ENCODE assay signal across 8 cellular contexts in genomic region chr1:146236026-146236601, GRCh38. TPM values are rescaled to one million over a fixed set of nuclear protein-coding genes. Genes with fewer than 3 reads are reported as not detected.
DNase-seq lines count a peak whose midpoint lies in the region; ATAC-seq, FAIRE-seq and TF ChIP-seq lines count a peak whose summit lies in the region.
"Not testable (repeated sequence)": the region's sequence is repeated elsewhere in the genome, so short reads cannot be mapped to it uniquely, and the experiment has no call there.

No MANE protein-coding gene starts in this region.

- TF ChIP-seq POLR2A in A549 (IDR thresholded peaks at IDR 0.05; ENCODE audit: low read length); K562 (conservative IDR thresholded peaks at IDR 0.05); HepG2 (IDR thresholded peaks at IDR 0.05; ENCODE audit: insufficient read depth in 1 of 2, low read depth in 2 of 2, low read length in 2 of 2): not testable (repeated sequence)

- H3K4me2 ChIP-seq in A549; PC-3 (ENCODE audit: low read length); K562 (ENCODE audit: insufficient read depth, low read length); HepG2 (ENCODE audit: low read depth, low read length): not testable (repeated sequence)

- not testable (repeated sequence) for H3K27me3 Mint-ChIP-seq in activated naive CD8-positive, alpha-beta T cell treated with anti-CD3 and anti-CD28 coated beads, Interleukin-2, amount 50 U/mL, for 24 hours; stimulated activated naive B cell treated with anti-CD40 and anti-IgM and Interleukin-4, amounts not matched to agents 10 μg/mL and 1 μg/mL and 100 μg/mL, for 72 hours

- not testable (repeated sequence) for H4K20me1 ChIP-seq in PC-3 (ENCODE audit: low read length); K562 (replicated peaks; ENCODE audit: control insufficient read depth, insufficient read depth, low read length); HepG2 (ENCODE audit: insufficient read depth, low read length)

- not testable (repeated sequence) for H3K4me1 Mint-ChIP-seq in activated naive CD8-positive, alpha-beta T cell treated with anti-CD3 and anti-CD28 coated beads, Interleukin-2, amount 50 U/mL, for 24 hours; stimulated activated effector memory CD8-positive, alpha-beta T cell treated with anti-CD3 and anti-CD28 coated beads, Interleukin-12 subunit alpha, Interleukin-12 subunit beta, amount 100 ng/mL, for 72 hours; stimulated activated naive B cell treated with anti-CD40 and anti-IgM and Interleukin-4, amounts not matched to agents 10 μg/mL and 1 μg/mL and 100 μg/mL, for 72 hours

- not testable (repeated sequence) for TF ChIP-seq CTCF in A549 (IDR thresholded peaks at IDR 0.05); PC-3 (conservative IDR thresholded peaks at IDR 0.05; ENCODE audit: low read depth, low read length); RWPE2 (IDR thresholded peaks at IDR 0.05; ENCODE audit: poor library complexity, severe bottlenecking); K562 (IDR thresholded peaks at IDR 0.05 in 2 of 3, conservative IDR thresholded peaks at IDR 0.05 in 1 of 3; ENCODE audit: insufficient read depth in 2 of 3, low read depth in 1 of 3, low read length in 3 of 3); HepG2 (CRISPR knock-in tag; IDR thresholded peaks at IDR 0.05)

- not testable (repeated sequence) for TF ChIP-seq RAD21 in A549 (conservative IDR thresholded peaks at IDR 0.05 in 1 of 2, IDR thresholded peaks at IDR 0.05 in 1 of 2); K562 (CRISPR knock-in tag; conservative IDR thresholded peaks at IDR 0.05 in 1 of 2, IDR thresholded peaks at IDR 0.05 in 1 of 2); HepG2 (CRISPR knock-in tag; IDR thresholded peaks at IDR 0.05)

- not testable (repeated sequence) for H3K27me3 ChIP-seq in PC-3 (ENCODE audit: low read length); RWPE2 (ENCODE audit: insufficient read depth, poor library complexity, severe bottlenecking); K562 (ENCODE audit: control insufficient read depth in 2 of 2, insufficient read depth in 2 of 2, low read length in 2 of 2); HepG2 (ENCODE audit: control insufficient read depth in 1 of 2, insufficient read depth in 2 of 2, low read length in 2 of 2)

- not testable (repeated sequence) for H3K79me2 ChIP-seq in PC-3 (ENCODE audit: low read length); K562 (ENCODE audit: control insufficient read depth, insufficient read depth, low read length); HepG2 (ENCODE audit: insufficient read depth, low read length)

- not testable (repeated sequence) for H3K9me2 ChIP-seq in PC-3 (replicated peaks; ENCODE audit: low read length)

- not testable (repeated sequence) for H3K4me3 ChIP-seq in A549; PC-3 (ENCODE audit: low read length); RWPE2 (ENCODE audit: severe bottlenecking); K562; HepG2 (replicated peaks in 1 of 3; ENCODE audit: insufficient read depth in 1 of 3, low read depth in 2 of 3, low read length in 3 of 3)

- CTCF ChIA-PET in A549 (lab: Yijun Ruan, JAX); PC-3 (lab: Charles Lee); K562 (lab: Yijun Ruan, JAX; ENCODE audit: low intra/inter-chr PET ratio); HepG2 (lab: Yijun Ruan, JAX; ENCODE audit: low intra/inter-chr PET ratio, low total read pairs): not testable (repeated sequence)

- not testable (repeated sequence) for H3K36me3 Mint-ChIP-seq in activated naive CD8-positive, alpha-beta T cell treated with anti-CD3 and anti-CD28 coated beads, Interleukin-2, amount 50 U/mL, for 24 hours (ENCODE audit: low read depth); stimulated activated effector memory CD8-positive, alpha-beta T cell treated with anti-CD3 and anti-CD28 coated beads, Interleukin-12 subunit alpha, Interleukin-12 subunit beta, amount 100 ng/mL, for 72 hours; stimulated activated naive B cell treated with anti-CD40 and anti-IgM and Interleukin-4, amounts not matched to agents 10 μg/mL and 1 μg/mL and 100 μg/mL, for 72 hours

- H3K27ac Mint-ChIP-seq in activated naive CD8-positive, alpha-beta T cell treated with anti-CD3 and anti-CD28 coated beads, Interleukin-2, amount 50 U/mL, for 24 hours; stimulated activated effector memory CD8-positive, alpha-beta T cell treated with anti-CD3 and anti-CD28 coated beads, Interleukin-12 subunit alpha, Interleukin-12 subunit beta, amount 100 ng/mL, for 72 hours; stimulated activated naive B cell treated with anti-CD40 and anti-IgM and Interleukin-4, amounts not matched to agents 10 μg/mL and 1 μg/mL and 100 μg/mL, for 72 hours: not testable (repeated sequence)

- FAIRE-seq in A549 (lab: Jason Lieb, UNC); K562 (lab: Jason Lieb, UNC); HepG2 (lab: Jason Lieb, UNC): not testable (repeated sequence)

- H3K4me3 Mint-ChIP-seq in activated naive CD8-positive, alpha-beta T cell treated with anti-CD3 and anti-CD28 coated beads, Interleukin-2, amount 50 U/mL, for 24 hours; stimulated activated effector memory CD8-positive, alpha-beta T cell treated with anti-CD3 and anti-CD28 coated beads, Interleukin-12 subunit alpha, Interleukin-12 subunit beta, amount 100 ng/mL, for 72 hours; stimulated activated naive B cell treated with anti-CD40 and anti-IgM and Interleukin-4, amounts not matched to agents 10 μg/mL and 1 μg/mL and 100 μg/mL, for 72 hours: not testable (repeated sequence)

- H3K9me3 ChIP-seq in A549; PC-3 (ENCODE audit: low read length); RWPE2 (ENCODE audit: severe bottlenecking); K562 (replicated peaks; ENCODE audit: control insufficient read depth, insufficient read depth, low read depth, low read length); HepG2 (ENCODE audit: low read length): not testable (repeated sequence)

- not testable (repeated sequence) for H2AFZ ChIP-seq in PC-3 (ENCODE audit: low read length); K562 (ENCODE audit: low read depth, low read length); HepG2 (ENCODE audit: low read length)

- not testable (repeated sequence) for H3K9ac ChIP-seq in PC-3 (ENCODE audit: low read length); K562 (ENCODE audit: insufficient read depth in 1 of 2, low read depth in 2 of 2, low read length in 2 of 2); HepG2 (ENCODE audit: insufficient read depth, low read depth, low read length)

- ATAC-seq in A549, result peak; percentile 50 to 59; a peak in 4 of 6 replicates
- ATAC-seq in PC-3, result peak; percentile 84
- ATAC-seq in RWPE2 (ENCODE audit: low read depth), result 0 out of 3 replicates have a peak, but pooled peaks have one; percentile 27
- peak; percentile 15 for ATAC-seq in activated naive CD8-positive, alpha-beta T cell treated with anti-CD3 and anti-CD28 coated beads, Interleukin-2, amount 50 U/mL, for 24 hours
- ATAC-seq in K562, result peak; percentile 56
- ATAC-seq in HepG2, result peak; percentile 30
- peak; percentile 24 for ATAC-seq in stimulated activated effector memory CD8-positive, alpha-beta T cell treated with anti-CD3 and anti-CD28 coated beads, Interleukin-12 subunit alpha, Interleukin-12 subunit beta, amount 100 ng/mL, for 72 hours
- peak; percentile 16 to 52 for ATAC-seq in stimulated activated naive B cell treated with anti-CD40 and anti-IgM and Interleukin-4, amounts not matched to agents 10 μg/mL and 1 μg/mL and 100 μg/mL, for 72 hours (replicated peaks)

- in situ Hi-C loops in K562 (cut with MboI); HepG2 (cut with HindIII; ENCODE audit: extremely low pct_ligation_motif_present, low pct_unique_long_range_greater_than_20kb): not testable (repeated sequence)

- H3K4me1 ChIP-seq in A549; PC-3 (ENCODE audit: insufficient read depth, low read length); RWPE2 (ENCODE audit: insufficient read depth, poor library complexity, severe bottlenecking); K562 (replicated peaks in 1 of 2; ENCODE audit: control insufficient read depth in 2 of 2, insufficient read depth in 2 of 2, low read length in 2 of 2); HepG2 (ENCODE audit: insufficient read depth, low read length): not testable (repeated sequence)

- no CpG with 5 or more reads among the region's 5 CpGs for WGBS in A549 (ENCODE audit: missing lambda C conversion rate)
- no CpG with 5 or more reads among the region's 5 CpGs for WGBS in K562 (ENCODE audit: insufficient coverage, low coverage, missing lambda C conversion rate)
- no CpG with 5 or more reads among the region's 5 CpGs for WGBS in HepG2 (ENCODE audit: low lambda C conversion rate)

- not testable (repeated sequence) for H3K27ac ChIP-seq in A549; PC-3 (ENCODE audit: low read length); RWPE2 (ENCODE audit: poor library complexity, severe bottlenecking); K562 (ENCODE audit: extremely low read depth, low read depth, low read length); HepG2 (ENCODE audit: extremely low read length, insufficient read depth, low read length)

- intact Hi-C loops in PC-3 (cut with micrococcal nuclease); K562 (cut with micrococcal nuclease); HepG2 (cut with micrococcal nuclease; ENCODE audit: unreplicated experiment): not testable (repeated sequence)

- not testable (repeated sequence) for DNase-seq in A549 (ENCODE audit: low read depth in 1 of 2, low spot score in 1 of 2); PC-3; RWPE2 (ENCODE audit: low spot score); activated naive CD8-positive, alpha-beta T cell treated with anti-CD3 and anti-CD28 coated beads, Interleukin-2, amount 50 U/mL, for 24 hours; K562 (ENCODE audit: extremely low read depth in 1 of 4, low spot score in 3 of 4); HepG2 (ENCODE audit: low spot score); stimulated activated effector memory CD8-positive, alpha-beta T cell treated with anti-CD3 and anti-CD28 coated beads, Interleukin-12 subunit alpha, Interleukin-12 subunit beta, amount 100 ng/mL, for 72 hours (ENCODE audit: low spot score in 2 of 2); stimulated activated naive B cell treated with anti-CD40 and anti-IgM and Interleukin-4, amounts not matched to agents 10 μg/mL and 1 μg/mL and 100 μg/mL, for 72 hours

- not testable (repeated sequence) for H3K9me3 Mint-ChIP-seq in activated naive CD8-positive, alpha-beta T cell treated with anti-CD3 and anti-CD28 coated beads, Interleukin-2, amount 50 U/mL, for 24 hours; stimulated activated effector memory CD8-positive, alpha-beta T cell treated with anti-CD3 and anti-CD28 coated beads, Interleukin-12 subunit alpha, Interleukin-12 subunit beta, amount 100 ng/mL, for 72 hours; stimulated activated naive B cell treated with anti-CD40 and anti-IgM and Interleukin-4, amounts not matched to agents 10 μg/mL and 1 μg/mL and 100 μg/mL, for 72 hours

- not testable (repeated sequence) for BruUV-seq in PC-3 (replicated peaks; lab: Mats Ljungman, UMichigan); K562 (replicated peaks; lab: Mats Ljungman, UMichigan); HepG2 (replicated peaks; lab: Mats Ljungman, UMichigan)

- TF ChIP-seq EP300 in A549 (IDR thresholded peaks at IDR 0.05); K562 (IDR thresholded peaks at IDR 0.05; ENCODE audit: low read length); HepG2 (IDR thresholded peaks at IDR 0.05; ENCODE audit: low read depth in 2 of 2, low read length in 2 of 2); HepG2 (CRISPR knock-in tag; IDR thresholded peaks at IDR 0.05; ENCODE audit: borderline replicate concordance): not testable (repeated sequence)

- POLR2A ChIA-PET in A549 (lab: Yijun Ruan, JAX); PC-3 (lab: Charles Lee; ENCODE audit: unreplicated experiment); K562 (lab: Yijun Ruan, JAX); HepG2 (lab: Yijun Ruan, JAX): not testable (repeated sequence)

- H3K9me1 ChIP-seq in K562 (ENCODE audit: control insufficient read depth, insufficient read depth, low read length), result not testable (repeated sequence)

- not testable (repeated sequence) for H3K36me3 ChIP-seq in PC-3 (ENCODE audit: low read depth, low read length); RWPE2 (ENCODE audit: low read depth); K562 (ENCODE audit: control insufficient read depth, insufficient read depth, low read length); HepG2 (replicated peaks in 1 of 2; ENCODE audit: control insufficient read depth in 1 of 2, insufficient read depth in 2 of 2, low read length in 2 of 2)

- H3F3A ChIP-seq in PC-3 (ENCODE audit: low read length, unreplicated experiment), result not testable (repeated sequence)

RNA-seq across cellular contexts. Expression of gene NOTCH2NLA, which starts 7.3 kb away (rescaled TPM):
- 10.5 and 12.5 TPM in 2 replicates for polyA plus RNA-seq in A549 (2011; rRNA removed)
- polyA plus RNA-seq in A549 (2012; cell fraction: cytosol; rRNA removed), result 16.8 and 17.6 TPM in 2 replicates
- polyA plus RNA-seq in A549 (2012; cell fraction: nucleus; rRNA removed), result 10.3 and 11.4 TPM in 2 replicates
- 7.5 to 8.9 TPM (median 7.7 TPM) in 3 replicates for polyA plus RNA-seq in A549 (2017; fragmentation: RNase III; extraction: RNeasy Plus Mini Kit Qiagen cat#74134 plus additional on column Dnase treatment)
- 64.2 and 67.0 TPM in 2 replicates for polyA minus RNA-seq in A549 (2011; rRNA and poly(A)+ RNA removed)
- 69.6 and 93.9 TPM in 2 replicates for total RNA-seq in PC-3 (2014; rRNA removed)
- 38.1 and 59.3 TPM in 2 replicates for total RNA-seq in K562 (2011; cell fraction: chromatin; rRNA removed; ENCODE audit: low replicate concordance)
- total RNA-seq in K562 (2011; cell fraction: nucleolus; rRNA removed), result 18.8 and 26.2 TPM in 2 replicates
- 34.8 and 58.0 TPM in 2 replicates for total RNA-seq in K562 (2011; cell fraction: nucleoplasm; rRNA removed)
- 20.4 and 28.7 TPM in 2 replicates for total RNA-seq in K562 (2014; rRNA removed)
- total RNA-seq in K562 (2014; rRNA removed; fragmentation: Illumina TruSeq; extraction: Trizol), result 6.1 and 8.0 TPM in 2 replicates
- total RNA-seq in K562 (2015; rRNA removed; fragmentation: Illumina TruSeq; extraction: Trizol), result 8.7 and 10.3 TPM in 2 replicates
- 10.1 and 10.7 TPM in 2 replicates for total RNA-seq in K562 (2021)
- 10.9 and 11.3 TPM in 2 replicates for polyA plus RNA-seq in K562 (2011; rRNA removed)
- 10.9 and 13.2 TPM in 2 replicates for polyA plus RNA-seq in K562 (2011; cell fraction: cytosol; rRNA removed)
- 12.3 and 15.2 TPM in 2 replicates for polyA plus RNA-seq in K562 (2011; cell fraction: nucleus; rRNA removed)
- polyA plus RNA-seq in K562 (2012), result 6.1 and 8.0 TPM in 2 replicates
- polyA plus RNA-seq in K562 (2014; fragmentation: Illumina TruSeq; extraction: Trizol), result 5.4 and 6.1 TPM in 2 replicates
- 1 to 10 TPM; 1.5 to 1.6 TPM for polyA plus RNA-seq in K562 (2014; fragmentation: Nextera tagmentation; extraction: Ambion mirVana)
- 9.3 and 10.5 TPM in 2 replicates for polyA plus RNA-seq in K562 (2014; rRNA removed)
- polyA minus RNA-seq in K562 (2011; rRNA and poly(A)+ RNA removed), result 30.8 and 38.4 TPM in 2 replicates
- 8.4 and 10.9 TPM in 2 replicates for polyA minus RNA-seq in K562 (2011; cell fraction: cytosol; rRNA and poly(A)+ RNA removed)
- polyA minus RNA-seq in K562 (2011; cell fraction: nucleus; rRNA and poly(A)+ RNA removed), result 35.9 and 49.2 TPM in 2 replicates
- total RNA-seq in HepG2 (2016; rRNA removed; fragmentation: Illumina TruSeq; extraction: Trizol), result 4.4 and 6.9 TPM in 2 replicates
- 1.7 and 2.1 TPM in 2 replicates for total RNA-seq in HepG2 (2016; cell fraction: cytosol; rRNA removed; fragmentation: Illumina TruSeq; extraction: Trizol; ENCODE audit: low read depth)
- total RNA-seq in HepG2 (2016; cell fraction: insoluble cytoplasmic fraction; rRNA removed; fragmentation: Illumina TruSeq; extraction: Trizol), result 2.8 and 6.9 TPM in 2 replicates
- 2.8 and 3.2 TPM in 2 replicates for total RNA-seq in HepG2 (2016; cell fraction: membrane; rRNA removed; fragmentation: Illumina TruSeq; extraction: Trizol)
- total RNA-seq in HepG2 (2016; cell fraction: nucleus; rRNA removed; fragmentation: Illumina TruSeq; extraction: Trizol), result 18.9 and 20.1 TPM in 2 replicates
- 4.7 and 6.4 TPM in 2 replicates for polyA plus RNA-seq in HepG2 (2011; rRNA removed)
- polyA plus RNA-seq in HepG2 (2011; cell fraction: cytosol; rRNA removed), result 4.2 and 5.9 TPM in 2 replicates
- 8.6 and 9.5 TPM in 2 replicates for polyA plus RNA-seq in HepG2 (2011; cell fraction: nucleus; rRNA removed)
- polyA plus RNA-seq in HepG2 (2012), result 2.7 and 4.2 TPM in 2 replicates
- 1.0 and 1.4 TPM in 2 replicates for polyA plus RNA-seq in HepG2 (2016; cell fraction: cytosol; fragmentation: Illumina TruSeq; extraction: Trizol; ENCODE audit: low read depth)
- 1.3 and 2.0 TPM in 2 replicates for polyA plus RNA-seq in HepG2 (2016; cell fraction: insoluble cytoplasmic fraction; fragmentation: Illumina TruSeq; extraction: Trizol; ENCODE audit: low read depth)
- polyA plus RNA-seq in HepG2 (2016; cell fraction: membrane; fragmentation: Illumina TruSeq; extraction: Trizol; ENCODE audit: low read depth), result 1.3 and 2.1 TPM in 2 replicates
- 2.9 and 3.7 TPM in 2 replicates for polyA plus RNA-seq in HepG2 (2016; cell fraction: nucleus; fragmentation: Illumina TruSeq; extraction: Trizol; ENCODE audit: insufficient read depth, low read depth)
- polyA minus RNA-seq in HepG2 (2011; rRNA and poly(A)+ RNA removed; ENCODE audit: low replicate concordance), result 27.7 and 141 TPM in 2 replicates
- 2.1 and 3.4 TPM in 2 replicates for polyA minus RNA-seq in HepG2 (2011; cell fraction: cytosol; rRNA and poly(A)+ RNA removed)
- 36.8 and 45.0 TPM in 2 replicates for polyA minus RNA-seq in HepG2 (2011; cell fraction: nucleus; rRNA and poly(A)+ RNA removed)

Comparison
In these comparisons a context has a peak if more than half of its experiments do, and no peak if none do; other contexts are left out.
1. ATAC-seq: peak in every context shown above with its lines; median percentile 84 in PC-3; 56 in K562; 54 in A549; 34 in stimulated activated naive B cell treated with anti-CD40 and anti-IgM and Interleukin-4, amounts not matched to agents 10 μg/mL and 1 μg/mL and 100 μg/mL, for 72 hours; 30 in HepG2; 27 in RWPE2; 24 in stimulated activated effector memory CD8-positive, alpha-beta T cell treated with anti-CD3 and anti-CD28 coated beads, Interleukin-12 subunit alpha, Interleukin-12 subunit beta, amount 100 ng/mL, for 72 hours; 15 in activated naive CD8-positive, alpha-beta T cell treated with anti-CD3 and anti-CD28 coated beads, Interleukin-2, amount 50 U/mL, for 24 hours.